Comparison of ENCODE assay signal across 9 cellular contexts in genomic region chr17:61400058-61400785, GRCh38. TPM values are rescaled to one million over a fixed set of nuclear protein-coding genes. Genes with fewer than 3 reads are reported as not detected.
DNase-seq lines count a peak whose midpoint lies in the region; ATAC-seq and TF ChIP-seq lines count a peak whose summit lies in the region.
"Had no signal": no experiment of that assay in that cellular context is flagged by ENCODE, and none has a peak within 500 bp of the region (broad histone marks: within the 10 kb centered on the region; RNA-seq: fewer than 3 reads in every experiment).

No MANE protein-coding gene starts in this region.

- no peaks in the 10 kb centered on the region for H3K36me3 ChIP-seq in muscle layer of duodenum (ENCODE audit: control insufficient read depth in 1 of 2, insufficient read depth in 2 of 2, low read length in 2 of 2)

- TF ChIP-seq CTCF in AG09309 (IDR thresholded peaks at IDR 0.05; ENCODE audit: control insufficient read depth, insufficient read depth, low read depth, low read length, missing control alignments): no peak
- no peak for TF ChIP-seq CTCF in HFFc6 (IDR thresholded peaks at IDR 0.05)
- TF ChIP-seq CTCF in MCF 10A (IDR thresholded peaks at IDR 0.05; ENCODE audit: unreplicated experiment): no peak
- TF ChIP-seq CTCF in GM10266 (IDR thresholded peaks at IDR 0.05; ENCODE audit: control insufficient read depth, insufficient read depth, low read depth, missing control alignments): no peak

- CTCF ChIA-PET in MCF 10A (lab: Yijun Ruan, JAX): interaction anchor here (0.5 to 1.5 kb wide), 5 partner anchors 10 to 392 kb away, joined by 3 to 10 read pairs (median 3); no protein-coding TSS in a partner anchor

- H3K9me3 ChIP-seq in muscle layer of duodenum (ENCODE audit: control insufficient read depth in 1 of 2, low read length in 2 of 2): no peaks in the 10 kb centered on the region

- intact Hi-C loops in MCF 10A (cut with micrococcal nuclease): no loop called here

- H3K36me3 Mint-ChIP-seq in HFFc6 (ENCODE audit: low read depth) (peaks cover 40% of the 10 kb centered on the region), MCF 10A (ENCODE audit: insufficient read depth, unreplicated experiment) (peaks cover 11% of the 10 kb centered on the region)

- ATAC-seq in HG02623 (IDR thresholded peaks at IDR 0.05; ENCODE audit: unreplicated experiment): no peak
- ATAC-seq in HG03196 (IDR thresholded peaks at IDR 0.05; ENCODE audit: unreplicated experiment): no peak

- no peaks in the 10 kb centered on the region for H3K9me3 Mint-ChIP-seq in HFFc6
- no peaks in the 10 kb centered on the region for H3K9me3 Mint-ChIP-seq in MCF 10A (ENCODE audit: unreplicated experiment)

- peaks cover 0 to 58% of the 10 kb centered on the region in 2 donors for H3K4me1 ChIP-seq in muscle layer of duodenum (ENCODE audit: control insufficient read depth in 1 of 2, insufficient read depth in 2 of 2, low read length in 2 of 2)

- H3K27me3 Mint-ChIP-seq in HFFc6 (ENCODE audit: insufficient read depth) (peaks cover 11% of the 10 kb centered on the region), MCF 10A (ENCODE audit: insufficient read depth, unreplicated experiment) (no peaks in the 10 kb centered on the region)

- H3K27ac ChIP-seq in muscle layer of duodenum (ENCODE audit: low read length): no peak overlapping the region

- DNase-seq in AG09309 (ENCODE audit: low read depth) (no peak), HFFc6 (no peak), MCF 10A (ENCODE audit: unreplicated experiment) (peak; percentile 43), NCI-H1105 (lab: John Stamatoyannopoulos, UW) (no peak), GM10266 (ENCODE audit: extremely low spot score) (no peak)

- peak overlapping the region; percentile 92 for H3K4me3 Mint-ChIP-seq in HFFc6
- peak overlapping the region; percentile 76 for H3K4me3 Mint-ChIP-seq in MCF 10A (ENCODE audit: unreplicated experiment)

- H3K27me3 ChIP-seq in muscle layer of duodenum (ENCODE audit: low read depth, low read length): peaks cover 55% of the 10 kb centered on the region

- BruUV-seq in MCF 10A (replicated peaks; lab: Mats Ljungman, UMichigan): no TSS peak

- H3K4me3 ChIP-seq in AG09309 (ENCODE audit: control insufficient read depth, low read depth, low read length): peak overlapping the region; percentile 73
- H3K4me3 ChIP-seq in muscle layer of duodenum (ENCODE audit: low read depth in 1 of 2, low read length in 2 of 2): peak overlapping the region; percentile 52 to 56

- H3K4me1 Mint-ChIP-seq in HFFc6 (ENCODE audit: low read depth): peaks cover 31% of the 10 kb centered on the region
- H3K4me1 Mint-ChIP-seq in MCF 10A (ENCODE audit: insufficient read depth, unreplicated experiment): no peaks in the 10 kb centered on the region

- H3K27ac Mint-ChIP-seq in HFFc6: peak overlapping the region; percentile 97
- H3K27ac Mint-ChIP-seq in MCF 10A (ENCODE audit: low read depth, unreplicated experiment): no peak overlapping the region

- POLR2A ChIA-PET in MCF 10A (lab: Yijun Ruan, JAX): interaction anchor here (1.0 to 2.5 kb wide), 8 partner anchors 12 to 723 kb away, joined by 3 to 11 read pairs (median 4); partner anchors contain the start of gene BCAS3

RNA-seq across cellular contexts. Expression of gene TBX2, which starts 0.6 kb away (rescaled TPM):
- total RNA-seq in HFFc6 (2021; fragmentation: NEBNext Ultra II Directional; extraction: Animal tissue kit (Norgen Biotek cat#: 25700)): 10 to 100 TPM; 42.3 to 71.4 (median 67.3) TPM
- total RNA-seq in MCF 10A (2022): 1.5 and 4.3 TPM in 2 replicates
- total RNA-seq: dermis microvascular lymphatic vessel endothelial cell had no signal

RNA-seq across cellular contexts. Expression of gene TBX4, which starts 52.0 kb away (rescaled TPM):
- under 1 TPM in 3 of 6 experiments, not detected in 3; 0.11 to 0.26 (median 0.18) TPM for total RNA-seq in HFFc6 (2021; fragmentation: NEBNext Ultra II Directional; extraction: Animal tissue kit (Norgen Biotek cat#: 25700))
- not detected in 2 replicates for total RNA-seq in MCF 10A (2022)
- total RNA-seq: dermis microvascular lymphatic vessel endothelial cell had no signal
